8 cellular contexts compared by ENCODE assay signal in the genomic region with DNA sequence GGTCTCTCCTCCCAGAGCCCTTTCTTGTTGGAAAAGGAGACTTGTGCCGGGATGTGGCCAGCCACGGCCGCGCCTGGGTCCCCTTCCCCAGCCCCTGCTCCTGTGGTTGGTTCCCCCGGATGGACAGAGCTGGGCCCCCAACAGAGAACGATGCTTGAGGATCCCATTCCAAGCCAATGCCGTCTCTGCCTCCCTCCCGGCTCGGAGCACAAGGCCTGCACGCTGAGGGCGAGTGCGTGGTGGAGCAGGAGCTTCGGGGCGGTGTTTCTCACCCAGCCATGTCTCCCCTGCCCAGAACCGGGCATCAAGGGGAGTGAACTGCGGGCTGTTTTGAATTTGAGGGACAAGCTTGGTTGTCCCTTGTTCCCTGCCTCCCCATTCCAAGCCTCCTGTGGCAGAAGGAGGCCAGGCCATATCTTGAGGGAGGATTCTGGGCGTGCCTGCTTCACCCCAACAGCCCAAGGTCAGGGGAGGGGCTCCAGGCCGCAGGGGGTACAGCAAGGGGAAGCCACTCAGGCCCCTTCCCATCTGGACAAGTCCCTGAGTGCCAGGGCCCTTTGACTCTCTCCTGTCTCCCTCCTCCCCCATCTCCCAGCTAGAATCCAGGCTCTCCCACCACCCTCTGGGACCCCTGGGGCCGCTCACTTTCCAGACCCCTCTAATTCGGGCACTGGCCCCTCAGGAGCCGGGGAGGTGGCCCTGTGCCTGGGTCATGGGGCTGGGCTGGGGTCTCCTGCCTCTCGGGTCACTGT. TPM values are rescaled to one million over a fixed set of nuclear protein-coding genes. Genes with fewer than 3 reads are reported as not detected.
A peak's percentile ranks its signal among the peaks of the same experiment; 100 is the strongest.
DNase-seq lines count a peak whose midpoint lies in the region; ATAC-seq, FAIRE-seq and TF ChIP-seq lines count a peak whose summit lies in the region.

No MANE protein-coding gene starts in this region.

- H4K8ac ChIP-seq in H1 (ENCODE audit: extremely low read depth, insufficient read depth, low read length) = peak overlapping the region; percentile 81; the same call in 1 of the 2 replicates

- H3K9me3 ChIP-seq in HUES6 (ENCODE audit: control insufficient read depth, insufficient read depth, low read depth, low read length) = no peaks in the 10 kb centered on the region
- H3K9me3 ChIP-seq in H1 (ENCODE audit: insufficient read depth in 2 of 2, low read depth in 1 of 2, low read length in 1 of 2) = no peaks in the 10 kb centered on the region
- H3K9me3 ChIP-seq in neural progenitor cell (ENCODE audit: low read depth) = no peaks in the 10 kb centered on the region

- CTCF ChIA-PET in H1 (lab: Charles Lee; ENCODE audit: partially characterized antibody) = interaction anchor here (0.8 to 6.1 kb wide), 10 partner anchors 9 to 105 kb away, joined by 3 to 20 read pairs (median 3); no protein-coding TSS in a partner anchor

- H3K36me3 ChIP-seq in HUES6 (ENCODE audit: control insufficient read depth, insufficient read depth, low read length) (no peaks in the 10 kb centered on the region), H1 (ENCODE audit: control insufficient read depth in 2 of 4, insufficient read depth in 4 of 4, low read length in 3 of 4) (no peaks in the 10 kb centered on the region), neural progenitor cell (no peaks in the 10 kb centered on the region)

- ATAC-seq in GM19395 (IDR thresholded peaks at IDR 0.05; ENCODE audit: unreplicated experiment) = no peak
- no peak for ATAC-seq in GM19328 (IDR thresholded peaks at IDR 0.05; ENCODE audit: unreplicated experiment)
- no peak for ATAC-seq in HG02938 (IDR thresholded peaks at IDR 0.05; ENCODE audit: unreplicated experiment)

- H3K14ac ChIP-seq in H1 (ENCODE audit: insufficient read length) = no peak overlapping the region

- H3K27me3 ChIP-seq in HUES6 (ENCODE audit: control insufficient read depth, insufficient read depth, low read length) (no peaks in the 10 kb centered on the region), H1 (replicated peaks in 1 of 4; ENCODE audit: control insufficient read depth in 3 of 4, extremely low read depth in 1 of 4, insufficient read depth in 3 of 4, low read length in 3 of 4) (peaks cover 0 to 3% (median 0%) of the 10 kb centered on the region in 4 experiments; a peak in 2 of 7 replicates), neural progenitor cell (peaks cover 56% of the 10 kb centered on the region)

- H4K91ac ChIP-seq in H1 (replicated peaks; ENCODE audit: insufficient read length, low read length) = peak overlapping the region; percentile 99

- peaks cover 40% of the 10 kb centered on the region for H3K4me1 ChIP-seq in HUES6 (ENCODE audit: control insufficient read depth, insufficient read depth, low read length)
- peaks cover 8 to 38% (median 32%) of the 10 kb centered on the region in 4 experiments for H3K4me1 ChIP-seq in H1 (replicated peaks in 1 of 4; ENCODE audit: control insufficient read depth in 3 of 4, insufficient read depth in 4 of 4, low read length in 3 of 4)
- peaks cover 30% of the 10 kb centered on the region for H3K4me1 ChIP-seq in neural progenitor cell

- H3K9ac ChIP-seq in HUES6 (ENCODE audit: low read length) (peak overlapping the region; percentile 83), H1 (replicated peaks in 1 of 4; ENCODE audit: extremely low read depth in 1 of 4, low read depth in 3 of 4, low read length in 3 of 4) (peak overlapping the region in 3 of 4 experiments; percentile 2 to 39 (median 21); a peak in 4 of 7 replicates), neural progenitor cell (no peak overlapping the region)

- H2AFZ ChIP-seq in H1 (ENCODE audit: low read length) = no peak overlapping the region
- peak overlapping the region; percentile 91 for H2AFZ ChIP-seq in neural progenitor cell (replicated peaks)

- no peak for TF ChIP-seq RAD21 in H1 (IDR thresholded peaks at IDR 0.05 in 1 of 2, conservative IDR thresholded peaks at IDR 0.05 in 1 of 2; ENCODE audit: low read depth in 2 of 2, low read length in 2 of 2)

- peaks cover 68% of the 10 kb centered on the region for H3F3A ChIP-seq in neural progenitor cell (ENCODE audit: low read depth)

- H2BK15ac ChIP-seq in H1 (ENCODE audit: low read length) = peak overlapping the region; percentile 97

- peak overlapping the region; percentile 73 for H3K56ac ChIP-seq in H1 (replicated peaks; ENCODE audit: insufficient read length, low read depth, low read length)

- H3K27me3 Mint-ChIP-seq in neural progenitor cell (ENCODE audit: insufficient read depth, low read depth) = peaks cover 42% of the 10 kb centered on the region

- no peaks in the 10 kb centered on the region for H3K9me3 Mint-ChIP-seq in neural progenitor cell

- peak overlapping the region; percentile 89 for H2BK120ac ChIP-seq in H1 (replicated peaks; ENCODE audit: low read depth, low read length)

- peak overlapping the region; percentile 93 for H4K5ac ChIP-seq in H1 (ENCODE audit: insufficient read length, low read depth, low read length)

- H3K4me3 ChIP-seq in AG09309 (ENCODE audit: control insufficient read depth, low read depth, low read length) (peak overlapping the region; percentile 23; the same call in 1 of the 2 replicates), HUES6 (ENCODE audit: low read depth, low read length) (peak overlapping the region; percentile 56), H1 (ENCODE audit: extremely low read depth in 1 of 4, insufficient read depth in 2 of 4, low read depth in 3 of 4, low read length in 4 of 4) (peak overlapping the region in 3 of 4 experiments; percentile 1 to 36 (median 4); a peak in 3 of 8 replicates), neural progenitor cell (no peak overlapping the region)

- peaks cover 42% of the 10 kb centered on the region for H3K4me1 Mint-ChIP-seq in neural progenitor cell

- no peaks in the 10 kb centered on the region for H3K79me1 ChIP-seq in H1 (ENCODE audit: low read depth, low read length)

- H3K27ac Mint-ChIP-seq in neural progenitor cell = no peak overlapping the region

- H2BK20ac ChIP-seq in H1 (ENCODE audit: low read length) = peak overlapping the region; percentile 99

- FAIRE-seq in H1 (lab: Jason Lieb, UNC) = no peak

- no peak for TF ChIP-seq POLR2A in H1 (IDR thresholded peaks at IDR 0.05; ENCODE audit: control extremely low read depth in 1 of 2, low read depth in 2 of 2, low read length in 2 of 2)

- peak overlapping the region; percentile 89 for H2BK5ac ChIP-seq in H1 (ENCODE audit: low read depth, low read length)

- DNase-seq in AG09309 (ENCODE audit: low read depth) (no peak), H1 (ENCODE audit: low read depth in 1 of 2, low spot score in 2 of 2) (peak in 1 of 2 experiments; percentile 72), neural progenitor cell (ENCODE audit: low spot score) (no peak), germinal center (ENCODE audit: low spot score) (no peak)

- H2BK12ac ChIP-seq in H1 (ENCODE audit: low read depth, low read length) = peak overlapping the region; percentile 100

- H3K4ac ChIP-seq in H1 (replicated peaks; ENCODE audit: insufficient read length, low read depth, low read length) = peak overlapping the region; percentile 96

- H3K36me3 Mint-ChIP-seq in neural progenitor cell = no peaks in the 10 kb centered on the region

- H3K27ac ChIP-seq in HUES6 (ENCODE audit: low read depth, low read length) (peak overlapping the region; percentile 83; the same call in 1 of the 2 replicates), H1 (ENCODE audit: low read depth, low read length) (peak overlapping the region; percentile 48; the same call in 1 of the 2 replicates), neural progenitor cell (no peak overlapping the region)

- H3K23me2 ChIP-seq in H1 (ENCODE audit: low read depth, low read length) = peaks cover 11% of the 10 kb centered on the region

- no peak for TF ChIP-seq EP300 in H1 (IDR thresholded peaks at IDR 0.05; ENCODE audit: borderline replicate concordance in 1 of 2, low read depth in 2 of 2, low read length in 2 of 2)

- H4K20me1 ChIP-seq in H1 (replicated peaks in 1 of 2; ENCODE audit: control insufficient read depth in 1 of 2, insufficient read depth in 2 of 2, low read length in 2 of 2) = no peaks in the 10 kb centered on the region
- no peaks in the 10 kb centered on the region for H4K20me1 ChIP-seq in neural progenitor cell (ENCODE audit: low read depth)

- WGBS in H1 (ENCODE audit: extremely low coverage in 1 of 2, insufficient coverage in 1 of 2, insufficient read length in 1 of 2, insufficient replicate concordance in 2 of 2, low coverage in 1 of 2, low lambda C conversion rate in 2 of 2, missing lambda C conversion rate in 1 of 2), 2 experiments = 51% methylated on average over 19 of the region's 22 CpGs; no CpG with 5 or more reads in 1 of the 2 experiments

- no peak overlapping the region for H3K23ac ChIP-seq in H1 (ENCODE audit: insufficient read length)

- POLR2A ChIA-PET in H1 (lab: Charles Lee; ENCODE audit: partially characterized antibody) = interaction anchor here (0.6 to 3.3 kb wide), 12 partner anchors 9 to 138 kb away, joined by 3 to 28 read pairs (median 3); a partner anchor contains a TSS

- H3K4me2 ChIP-seq in H1 (ENCODE audit: insufficient read depth in 1 of 2, low read depth in 2 of 2, low read length in 2 of 2) = peak overlapping the region; percentile 63 to 76
- peak overlapping the region; percentile 36 for H3K4me2 ChIP-seq in neural progenitor cell

- H2AK5ac ChIP-seq in H1 (ENCODE audit: low read depth, low read length) = peak overlapping the region; percentile 93; the same call in 1 of the 2 replicates

- H3K79me2 ChIP-seq in H1 (ENCODE audit: control insufficient read depth in 1 of 2, insufficient read depth in 2 of 2, low read length in 2 of 2) = no peaks in the 10 kb centered on the region
- no peaks in the 10 kb centered on the region for H3K79me2 ChIP-seq in neural progenitor cell (ENCODE audit: low read depth)

- TF ChIP-seq CTCF in AG09309 (IDR thresholded peaks at IDR 0.05; ENCODE audit: control insufficient read depth, insufficient read depth, low read depth, low read length, missing control alignments) (no peak), H1 (IDR thresholded peaks at IDR 0.05; ENCODE audit: control extremely low read depth in 1 of 3, insufficient read depth in 1 of 3, low read depth in 1 of 3, low read length in 3 of 3) (no peak), neural progenitor cell (IDR thresholded peaks at IDR 0.05) (no peak)

- no peak overlapping the region for H3K4me3 Mint-ChIP-seq in neural progenitor cell

- peak overlapping the region; percentile 100 for H3K18ac ChIP-seq in H1 (ENCODE audit: extremely low read depth, low read length)

TF ChIP-seq in H1, 55 proteins besides CTCF, POLR2A, EP300 and RAD21 (continues in another document):
- TF ChIP-seq CHD1 (IDR thresholded peaks at IDR 0.05; ENCODE audit: low read depth, low read length) (no peak), SUZ12 (IDR thresholded peaks at IDR 0.05; ENCODE audit: low read length) (no peak)

RNA-seq across cellular contexts. Expression of a gene that starts 43.6 kb away (rescaled TPM):
- total RNA-seq in H1 (2021; fragmentation: NEBNext Ultra II Directional; extraction: Animal tissue kit (Norgen Biotek cat#: 25700)) = 47.9 and 49.4 TPM in 2 replicates
- 10.1 and 15.2 TPM in 2 replicates for polyA plus RNA-seq in H1 (2011; rRNA removed)
- polyA plus RNA-seq in H1 (2011; cell fraction: cytosol; rRNA removed) = 13.5 TPM
- 33.4 TPM for polyA plus RNA-seq in H1 (2011; cell fraction: nucleus; rRNA removed)
- 13.7 to 17.9 TPM (median 15.6 TPM) in 4 replicates for polyA plus RNA-seq in H1 (2012, experiment 1 of 2)
- 21.7 TPM for polyA plus RNA-seq in H1 (2012, experiment 2 of 2)
- 28.0 TPM for polyA plus RNA-seq in H1 (2013, experiment 1 of 2)
- polyA plus RNA-seq in H1 (2013, experiment 2 of 2) = 27.0 TPM
- 7.3 and 11.0 TPM in 2 replicates for polyA minus RNA-seq in H1 (2011; rRNA and poly(A)+ RNA removed)
- 17.7 TPM for polyA minus RNA-seq in H1 (2011; cell fraction: cytosol; rRNA and poly(A)+ RNA removed)
- polyA minus RNA-seq in H1 (2011; cell fraction: nucleus; rRNA and poly(A)+ RNA removed) = 14.3 TPM
- 7.5 and 16.7 TPM in 2 replicates for total RNA-seq in neural progenitor cell (ENCODE audit: low replicate concordance)
